In the genomic region with DNA sequence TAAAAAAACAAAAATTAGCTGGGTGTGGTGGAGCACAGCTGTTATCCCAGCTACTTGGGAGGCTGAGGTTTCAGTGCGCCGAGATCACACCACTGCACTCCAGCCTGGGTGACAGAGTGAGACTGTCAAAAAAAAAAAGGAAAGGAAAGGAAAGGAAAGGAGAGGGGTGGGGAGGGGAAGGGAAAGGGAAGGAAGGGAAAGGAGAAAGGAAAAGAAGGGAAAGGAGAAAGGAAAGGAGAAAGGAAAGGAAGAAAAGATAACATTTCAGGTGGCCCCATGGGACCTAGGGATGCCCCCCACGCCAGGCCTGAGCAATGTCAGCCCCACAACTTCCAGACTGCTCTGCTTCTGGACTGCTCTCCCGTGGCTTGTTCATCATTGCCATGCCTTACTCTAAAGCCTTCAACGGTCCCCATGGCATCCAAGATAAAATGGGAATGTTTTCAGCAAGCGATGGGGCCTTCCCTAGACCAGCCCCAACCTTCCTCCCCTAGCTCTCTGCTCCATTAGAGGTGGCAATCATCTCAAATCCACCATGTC, we compare ENCODE assay signal across 15 cellular contexts. TPM values are rescaled to one million over a fixed set of nuclear protein-coding genes. Genes with fewer than 3 reads are reported as not detected.
DNase-seq lines count a peak whose midpoint lies in the region; ATAC-seq, FAIRE-seq and TF ChIP-seq lines count a peak whose summit lies in the region.
"Had no signal": no experiment of that assay in that cellular context is flagged by ENCODE, and none has a peak within 500 bp of the region (broad histone marks: within the 10 kb centered on the region; RNA-seq: fewer than 3 reads in every experiment).

No MANE protein-coding gene starts in this region.

- intact Hi-C loops in HepG2 (cut with micrococcal nuclease; ENCODE audit: unreplicated experiment) (loop anchor here (5.0 kb wide), 1 partner anchor 69 kb away; the partner anchor contains the start of gene FCSK), right lobe of liver (cut with DNase I) (no loop called here), sigmoid colon (cut with DNase I) (no loop called here)

- 95% methylated on average over 6 of the region's 6 CpGs for WGBS in HepG2 (ENCODE audit: low lambda C conversion rate)
- WGBS in right lobe of liver (ENCODE audit: insufficient coverage, low coverage, low lambda C conversion rate, missing lambda C conversion rate) = 100% methylated on average over 3 of the region's 6 CpGs
- WGBS in sigmoid colon, 2 donors = 91 to 93% methylated on average over 6 of the region's 6 CpGs

- no TSS peak for BruUV-seq in HepG2 (replicated peaks; lab: Mats Ljungman, UMichigan)

- no peak overlapping the region for H3K27ac ChIP-seq in HepG2 (ENCODE audit: extremely low read length, insufficient read depth, low read length)
- H3K27ac ChIP-seq in right lobe of liver = no peak overlapping the region
- H3K27ac ChIP-seq in sigmoid colon = no peak overlapping the region
- H3K27ac ChIP-seq: HL-60, PC-9 had no signal

- peaks cover 9% of the 10 kb centered on the region for H3K4me1 Mint-ChIP-seq in T-helper 17 cell
- peaks cover 4 to 20% (median 19%) of the 10 kb centered on the region in 3 donors for H3K4me1 Mint-ChIP-seq in naive B cell
- peaks cover 11% of the 10 kb centered on the region for H3K4me1 Mint-ChIP-seq in activated CD8-positive, alpha-beta memory T cell treated with anti-CD3 and anti-CD28 coated beads, Interleukin-2, amount 10 ng/mL, durations not matched to agents 7 days and 5 days

- no peaks in the 10 kb centered on the region for H4K20me1 ChIP-seq in HepG2 (ENCODE audit: insufficient read depth, low read length)

- peaks cover 5% of the 10 kb centered on the region for H3K36me3 Mint-ChIP-seq in T-helper 17 cell (ENCODE audit: low read depth)
- peaks cover 7 to 12% of the 10 kb centered on the region in 2 donors for H3K36me3 Mint-ChIP-seq in naive B cell
- peaks cover 9% of the 10 kb centered on the region for H3K36me3 Mint-ChIP-seq in activated CD8-positive, alpha-beta memory T cell treated with anti-CD3 and anti-CD28 coated beads, Interleukin-2, amount 10 ng/mL, durations not matched to agents 7 days and 5 days

- H3K27ac Mint-ChIP-seq in T-helper 17 cell (no peak overlapping the region), naive B cell (peak overlapping the region in 3 of 6 donors; percentile 8 to 54 (median 26))
- H3K27ac Mint-ChIP-seq in activated CD8-positive, alpha-beta memory T cell treated with anti-CD3 and anti-CD28 coated beads, Interleukin-2, amount 10 ng/mL, durations not matched to agents 7 days and 5 days = no peak overlapping the region

- H3K4me2 ChIP-seq in HepG2 (ENCODE audit: low read depth, low read length) = no peak overlapping the region
- H3K4me2 ChIP-seq: PC-9 had no signal

- DNase-seq in HepG2 (ENCODE audit: low spot score) (no peak), right lobe of liver (no peak), T-helper 17 cell (no peak), naive B cell (no peak), NCI-H748 (lab: John Stamatoyannopoulos, UW; ENCODE audit: unreplicated experiment) (no peak), sigmoid colon (no peak)
- no peak for DNase-seq in activated CD8-positive, alpha-beta memory T cell treated with anti-CD3 and anti-CD28 coated beads, Interleukin-2, amount 10 ng/mL, durations not matched to agents 7 days and 5 days
- DNase-seq: AML-193, KBM-7, NCI-H146, NCI-H345, NCI-H69, PC-9 had no signal

- H3K27me3 ChIP-seq in HepG2 (ENCODE audit: control insufficient read depth in 1 of 2, insufficient read depth in 2 of 2, low read length in 2 of 2) = no peaks in the 10 kb centered on the region; a peak in 1 of 5 replicates
- no peaks in the 10 kb centered on the region for H3K27me3 ChIP-seq in right lobe of liver
- H3K27me3 ChIP-seq in sigmoid colon = no peaks in the 10 kb centered on the region

- no peak overlapping the region for H2AFZ ChIP-seq in HepG2 (ENCODE audit: low read length)
- H2AFZ ChIP-seq: PC-9 had no signal

- H3K4me3 ChIP-seq in HepG2 (replicated peaks in 1 of 3; ENCODE audit: insufficient read depth in 1 of 3, low read depth in 2 of 3, low read length in 3 of 3) (no peak overlapping the region), right lobe of liver (no peak overlapping the region), sigmoid colon (no peak overlapping the region)
- H3K4me3 ChIP-seq: PC-9 had no signal

- H3K36me3 ChIP-seq in HepG2 (replicated peaks in 1 of 2; ENCODE audit: control insufficient read depth in 1 of 2, insufficient read depth in 2 of 2, low read length in 2 of 2) = peaks cover 4 to 34% of the 10 kb centered on the region in 2 experiments; a peak in 3 of 5 replicates
- peaks cover 0 to 14% (median 0%) of the 10 kb centered on the region in 4 donors for H3K36me3 ChIP-seq in right lobe of liver
- peaks cover 0 to 24% (median 8%) of the 10 kb centered on the region in 4 donors for H3K36me3 ChIP-seq in sigmoid colon

- TF ChIP-seq EP300 in HepG2 (IDR thresholded peaks at IDR 0.05; ENCODE audit: low read depth in 2 of 2, low read length in 2 of 2) (no peak), HepG2 (CRISPR knock-in tag; IDR thresholded peaks at IDR 0.05; ENCODE audit: borderline replicate concordance) (no peak), sigmoid colon (IDR thresholded peaks at IDR 0.05) (no peak)

- POLR2A ChIA-PET in HepG2 (lab: Yijun Ruan, JAX) = no interaction called here

- H3K27me3 Mint-ChIP-seq in T-helper 17 cell = no peaks in the 10 kb centered on the region
- no peaks in the 10 kb centered on the region for H3K27me3 Mint-ChIP-seq in naive B cell
- no peaks in the 10 kb centered on the region for H3K27me3 Mint-ChIP-seq in activated CD8-positive, alpha-beta memory T cell treated with anti-CD3 and anti-CD28 coated beads, Interleukin-2, amount 10 ng/mL, durations not matched to agents 7 days and 5 days

- no peak for TF ChIP-seq CTCF in HepG2 (CRISPR knock-in tag; IDR thresholded peaks at IDR 0.05)
- TF ChIP-seq CTCF in right lobe of liver (IDR thresholded peaks at IDR 0.05) = no peak
- no peak for TF ChIP-seq CTCF in sigmoid colon (IDR thresholded peaks at IDR 0.05)

- no peak for FAIRE-seq in HepG2 (lab: Jason Lieb, UNC)
- FAIRE-seq: H1 had no signal

- H3K4me1 ChIP-seq in HepG2 (ENCODE audit: insufficient read depth, low read length) (peaks cover 24% of the 10 kb centered on the region), right lobe of liver (peaks cover 0 to 9% (median 0%) of the 10 kb centered on the region in 4 donors), sigmoid colon (peaks cover 0 to 23% (median 14%) of the 10 kb centered on the region in 4 donors)

- TF ChIP-seq RAD21 in HepG2 (CRISPR knock-in tag; IDR thresholded peaks at IDR 0.05) = no peak

- no peak for ATAC-seq in HepG2
- ATAC-seq in right lobe of liver = no peak
- no peak for ATAC-seq in T-helper 17 cell
- no peak for ATAC-seq in naive B cell (ENCODE audit: low read depth in 2 of 2)
- no peak for ATAC-seq in activated CD8-positive, alpha-beta memory T cell treated with anti-CD3 and anti-CD28 coated beads, Interleukin-2, amount 10 ng/mL, durations not matched to agents 7 days and 5 days

- H3K9ac ChIP-seq in HepG2 (ENCODE audit: insufficient read depth, low read depth, low read length) = no peak overlapping the region

- in situ Hi-C loops in HepG2 (cut with HindIII; ENCODE audit: extremely low pct_ligation_motif_present, low pct_unique_long_range_greater_than_20kb) = no loop called here

- peak overlapping the region; percentile 43 for H3K4me3 Mint-ChIP-seq in T-helper 17 cell
- peak overlapping the region in 5 of 8 donors; percentile 20 to 98 (median 66) for H3K4me3 Mint-ChIP-seq in naive B cell
- H3K4me3 Mint-ChIP-seq in activated CD8-positive, alpha-beta memory T cell treated with anti-CD3 and anti-CD28 coated beads, Interleukin-2, amount 10 ng/mL, durations not matched to agents 7 days and 5 days = no peak overlapping the region

- CTCF ChIA-PET in HepG2 (lab: Yijun Ruan, JAX; ENCODE audit: low intra/inter-chr PET ratio, low total read pairs) = no interaction called here
- CTCF ChIA-PET in activated CD8-positive, alpha-beta memory T cell treated with anti-CD3 and anti-CD28 coated beads, Interleukin-2, amount 10 ng/mL, durations not matched to agents 7 days and 5 days (lab: Charles Lee) = no interaction called here

- no peak for TF ChIP-seq POLR2A in HepG2 (IDR thresholded peaks at IDR 0.05; ENCODE audit: insufficient read depth in 1 of 2, low read depth in 2 of 2, low read length in 2 of 2)
- TF ChIP-seq POLR2A in right lobe of liver (IDR thresholded peaks at IDR 0.05) = no peak
- no peak for TF ChIP-seq POLR2A in sigmoid colon (IDR thresholded peaks at IDR 0.05)

- peaks cover 15% of the 10 kb centered on the region for H3K79me2 ChIP-seq in HepG2 (ENCODE audit: insufficient read depth, low read length)

- H3K9me3 ChIP-seq in HepG2 (ENCODE audit: low read length) (no peaks in the 10 kb centered on the region), right lobe of liver (no peaks in the 10 kb centered on the region), T-helper 17 cell (ENCODE audit: control insufficient read depth, low read length, poor library complexity, severe bottlenecking) (no peaks in the 10 kb centered on the region), sigmoid colon (no peaks in the 10 kb centered on the region)

- H3K9me3 Mint-ChIP-seq in naive B cell = no peaks in the 10 kb centered on the region
- H3K9me3 Mint-ChIP-seq in activated CD8-positive, alpha-beta memory T cell treated with anti-CD3 and anti-CD28 coated beads, Interleukin-2, amount 10 ng/mL, durations not matched to agents 7 days and 5 days (ENCODE audit: low read depth) = no peaks in the 10 kb centered on the region

RNA-seq across cellular contexts. Expression of gene DDX19A, which starts 36.8 kb away (rescaled TPM):
- total RNA-seq in HepG2 (2016; rRNA removed; fragmentation: Illumina TruSeq; extraction: Trizol) (76.9 and 92.4 TPM in 2 replicates), right lobe of liver (10 to 100 TPM; 14.0 to 30.0 (median 18.1) TPM), T-helper 17 cell (10 to 100 TPM; 49.3 to 51.8 TPM), sigmoid colon (10 to 100 TPM; 33.9 to 41.3 (median 37.9) TPM)
- total RNA-seq in HepG2 (2016; cell fraction: cytosol; rRNA removed; fragmentation: Illumina TruSeq; extraction: Trizol; ENCODE audit: low read depth) = 16.1 and 17.3 TPM in 2 replicates
- 76.3 and 93.5 TPM in 2 replicates for total RNA-seq in HepG2 (2016; cell fraction: insoluble cytoplasmic fraction; rRNA removed; fragmentation: Illumina TruSeq; extraction: Trizol)
- 22.7 and 23.6 TPM in 2 replicates for total RNA-seq in HepG2 (2016; cell fraction: membrane; rRNA removed; fragmentation: Illumina TruSeq; extraction: Trizol)
- total RNA-seq in HepG2 (2016; cell fraction: nucleus; rRNA removed; fragmentation: Illumina TruSeq; extraction: Trizol) = 54.0 and 63.3 TPM in 2 replicates
- polyA plus RNA-seq in HepG2 (2011; rRNA removed) (41.4 and 43.9 TPM in 2 replicates), naive B cell (ENCODE audit: low read depth in 6 of 6) (10 to 100 TPM; 30.4 to 45.7 (median 38.0) TPM), sigmoid colon (10 to 100 TPM; 12.0 to 24.4 (median 14.4) TPM)
- 42.7 and 50.0 TPM in 2 replicates for polyA plus RNA-seq in HepG2 (2011; cell fraction: cytosol; rRNA removed)
- polyA plus RNA-seq in HepG2 (2011; cell fraction: nucleus; rRNA removed) = 26.1 and 32.0 TPM in 2 replicates
- polyA plus RNA-seq in HepG2 (2012) = 34.4 and 41.8 TPM in 2 replicates
- polyA plus RNA-seq in HepG2 (2016; cell fraction: cytosol; fragmentation: Illumina TruSeq; extraction: Trizol; ENCODE audit: low read depth) = 4.2 and 4.8 TPM in 2 replicates
- polyA plus RNA-seq in HepG2 (2016; cell fraction: insoluble cytoplasmic fraction; fragmentation: Illumina TruSeq; extraction: Trizol; ENCODE audit: low read depth) = 86.5 and 94.7 TPM in 2 replicates
- polyA plus RNA-seq in HepG2 (2016; cell fraction: membrane; fragmentation: Illumina TruSeq; extraction: Trizol; ENCODE audit: low read depth) = 10.6 and 11.5 TPM in 2 replicates
- polyA plus RNA-seq in HepG2 (2016; cell fraction: nucleus; fragmentation: Illumina TruSeq; extraction: Trizol; ENCODE audit: insufficient read depth, low read depth) = 62.8 and 66.6 TPM in 2 replicates
- polyA minus RNA-seq in HepG2 (2011; rRNA and poly(A)+ RNA removed; ENCODE audit: low replicate concordance) = 57.7 and 87.7 TPM in 2 replicates
- polyA minus RNA-seq in HepG2 (2011; cell fraction: cytosol; rRNA and poly(A)+ RNA removed) = 42.7 and 56.5 TPM in 2 replicates
- polyA minus RNA-seq in HepG2 (2011; cell fraction: nucleus; rRNA and poly(A)+ RNA removed) = 57.8 and 68.4 TPM in 2 replicates
- total RNA-seq in activated CD8-positive, alpha-beta memory T cell treated with anti-CD3 and anti-CD28 coated beads, Interleukin-2, amount 10 ng/mL, durations not matched to agents 7 days and 5 days = 10 to 100 TPM; 33.9 to 46.0 TPM

RNA-seq across cellular contexts. Expression of gene ST3GAL2, which starts 55.4 kb away (rescaled TPM):
- 17.8 and 24.9 TPM in 2 replicates for total RNA-seq in HepG2 (2016; rRNA removed; fragmentation: Illumina TruSeq; extraction: Trizol)
- 3.6 TPM in 2 replicates for total RNA-seq in HepG2 (2016; cell fraction: cytosol; rRNA removed; fragmentation: Illumina TruSeq; extraction: Trizol; ENCODE audit: low read depth)
- total RNA-seq in HepG2 (2016; cell fraction: insoluble cytoplasmic fraction; rRNA removed; fragmentation: Illumina TruSeq; extraction: Trizol) = 15.8 and 25.9 TPM in 2 replicates
- total RNA-seq in HepG2 (2016; cell fraction: membrane; rRNA removed; fragmentation: Illumina TruSeq; extraction: Trizol) = 14.6 and 18.9 TPM in 2 replicates
- total RNA-seq in HepG2 (2016; cell fraction: nucleus; rRNA removed; fragmentation: Illumina TruSeq; extraction: Trizol) = 15.0 and 18.9 TPM in 2 replicates
- polyA plus RNA-seq in HepG2 (2011; rRNA removed) = 16.3 and 17.0 TPM in 2 replicates
- polyA plus RNA-seq in HepG2 (2011; cell fraction: cytosol; rRNA removed) = 10.9 and 15.5 TPM in 2 replicates
- polyA plus RNA-seq in HepG2 (2011; cell fraction: nucleus; rRNA removed) = 14.6 and 16.7 TPM in 2 replicates
- polyA plus RNA-seq in HepG2 (2012) = 13.3 and 16.9 TPM in 2 replicates
- polyA plus RNA-seq in HepG2 (2016; cell fraction: cytosol; fragmentation: Illumina TruSeq; extraction: Trizol; ENCODE audit: low read depth) = 2.3 and 2.9 TPM in 2 replicates
- 20.4 and 21.6 TPM in 2 replicates for polyA plus RNA-seq in HepG2 (2016; cell fraction: insoluble cytoplasmic fraction; fragmentation: Illumina TruSeq; extraction: Trizol; ENCODE audit: low read depth)
- 11.6 and 11.9 TPM in 2 replicates for polyA plus RNA-seq in HepG2 (2016; cell fraction: membrane; fragmentation: Illumina TruSeq; extraction: Trizol; ENCODE audit: low read depth)
- 22.8 and 26.4 TPM in 2 replicates for polyA plus RNA-seq in HepG2 (2016; cell fraction: nucleus; fragmentation: Illumina TruSeq; extraction: Trizol; ENCODE audit: insufficient read depth, low read depth)
- polyA minus RNA-seq in HepG2 (2011; rRNA and poly(A)+ RNA removed; ENCODE audit: low replicate concordance) = 49.4 and 94.6 TPM in 2 replicates
- 25.8 and 27.6 TPM in 2 replicates for polyA minus RNA-seq in HepG2 (2011; cell fraction: cytosol; rRNA and poly(A)+ RNA removed)
- 22.4 and 31.0 TPM in 2 replicates for polyA minus RNA-seq in HepG2 (2011; cell fraction: nucleus; rRNA and poly(A)+ RNA removed)
- total RNA-seq in right lobe of liver = 10 to 100 TPM; 10.4 to 16.7 (median 14.5) TPM
- total RNA-seq in T-helper 17 cell = 10 to 100 TPM; 11.8 to 14.4 TPM
- polyA plus RNA-seq in naive B cell (ENCODE audit: low read depth in 6 of 6) = 10 to 100 TPM; 12.7 to 28.7 (median 22.3) TPM
- total RNA-seq in activated CD8-positive, alpha-beta memory T cell treated with anti-CD3 and anti-CD28 coated beads, Interleukin-2, amount 10 ng/mL, durations not matched to agents 7 days and 5 days = 10 to 100 TPM; 23.6 to 34.2 TPM
- total RNA-seq in sigmoid colon = 10 to 100 TPM; 14.0 to 21.3 (median 16.6) TPM
- 10 to 100 TPM in 1 of 3 donors, 1 to 10 TPM in 2; 2.3 to 10.2 (median 2.4) TPM for polyA plus RNA-seq in sigmoid colon
